1 cellular context compared by ENCODE assay signal in the genomic region with DNA sequence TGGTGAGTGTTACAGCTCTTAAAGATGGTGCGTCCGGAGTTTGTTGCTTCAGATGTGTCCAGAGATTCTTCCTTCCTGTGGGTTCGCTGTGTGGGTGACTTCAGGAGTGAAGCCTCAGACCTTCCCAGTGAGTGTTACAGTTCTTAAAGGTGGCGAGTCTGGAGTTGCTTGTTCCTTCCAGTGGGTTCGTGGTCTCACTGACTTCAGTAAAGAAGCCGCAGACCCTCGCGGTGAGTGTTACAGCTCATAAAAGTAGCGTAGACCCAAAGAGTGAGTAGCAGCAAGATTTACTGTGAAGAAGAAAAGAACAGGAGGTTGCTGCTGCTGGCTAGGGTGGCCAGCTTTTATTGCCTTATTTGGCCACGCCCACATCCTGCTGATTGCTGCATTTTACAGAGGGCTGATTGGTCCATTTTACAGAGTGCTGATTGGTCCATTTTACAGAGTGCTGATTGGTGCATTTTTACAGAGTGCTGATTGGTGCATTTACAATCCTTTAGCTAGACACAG.
A peak's percentile ranks its signal among the peaks of the same experiment; 100 is the strongest.
TF ChIP-seq lines count a peak whose summit lies in the region.

No MANE protein-coding gene starts in this region.

TF ChIP-seq in HepG2, 621 proteins besides CTCF, POLR2A, EP300 and RAD21:
- peak; percentile 32; the same call in 1 of the 2 replicates for TF ChIP-seq MAFF (IDR thresholded peaks at IDR 0.05; ENCODE audit: low read depth, low read length)
- TF ChIP-seq NFE2L2 (IDR thresholded peaks at IDR 0.05; ENCODE audit: low read length) = no peak
- no peak for TF ChIP-seq FIP1L1 (IDR thresholded peaks at IDR 0.05; ENCODE audit: borderline replicate concordance, insufficient read depth, low read depth, low read length)
- peak in 1 of 2 experiments; percentile 33; a peak in 1 of 4 replicates for TF ChIP-seq MAFK (conservative IDR thresholded peaks at IDR 0.05 in 1 of 2, IDR thresholded peaks at IDR 0.05 in 1 of 2; ENCODE audit: low read length in 2 of 2)
- TF ChIP-seq, protein P1, sequence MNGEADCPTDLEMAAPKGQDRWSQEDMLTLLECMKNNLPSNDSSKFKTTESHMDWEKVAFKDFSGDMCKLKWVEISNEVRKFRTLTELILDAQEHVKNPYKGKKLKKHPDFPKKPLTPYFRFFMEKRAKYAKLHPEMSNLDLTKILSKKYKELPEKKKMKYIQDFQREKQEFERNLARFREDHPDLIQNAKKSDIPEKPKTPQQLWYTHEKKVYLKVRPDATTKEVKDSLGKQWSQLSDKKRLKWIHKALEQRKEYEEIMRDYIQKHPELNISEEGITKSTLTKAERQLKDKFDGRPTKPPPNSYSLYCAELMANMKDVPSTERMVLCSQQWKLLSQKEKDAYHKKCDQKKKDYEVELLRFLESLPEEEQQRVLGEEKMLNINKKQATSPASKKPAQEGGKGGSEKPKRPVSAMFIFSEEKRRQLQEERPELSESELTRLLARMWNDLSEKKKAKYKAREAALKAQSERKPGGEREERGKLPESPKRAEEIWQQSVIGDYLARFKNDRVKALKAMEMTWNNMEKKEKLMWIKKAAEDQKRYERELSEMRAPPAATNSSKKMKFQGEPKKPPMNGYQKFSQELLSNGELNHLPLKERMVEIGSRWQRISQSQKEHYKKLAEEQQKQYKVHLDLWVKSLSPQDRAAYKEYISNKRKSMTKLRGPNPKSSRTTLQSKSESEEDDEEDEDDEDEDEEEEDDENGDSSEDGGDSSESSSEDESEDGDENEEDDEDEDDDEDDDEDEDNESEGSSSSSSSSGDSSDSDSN (CRISPR knock-in tag; IDR thresholded peaks at IDR 0.05) = no peak
- TF ChIP-seq ELF4 (CRISPR knock-in tag; IDR thresholded peaks at IDR 0.05; ENCODE audit: borderline replicate concordance) = no peak
- no peak for TF ChIP-seq SPEN (CRISPR knock-in tag; IDR thresholded peaks at IDR 0.05; ENCODE audit: low read depth)
